Comparison of ENCODE assay signal across 17 cellular contexts in the genomic region with DNA sequence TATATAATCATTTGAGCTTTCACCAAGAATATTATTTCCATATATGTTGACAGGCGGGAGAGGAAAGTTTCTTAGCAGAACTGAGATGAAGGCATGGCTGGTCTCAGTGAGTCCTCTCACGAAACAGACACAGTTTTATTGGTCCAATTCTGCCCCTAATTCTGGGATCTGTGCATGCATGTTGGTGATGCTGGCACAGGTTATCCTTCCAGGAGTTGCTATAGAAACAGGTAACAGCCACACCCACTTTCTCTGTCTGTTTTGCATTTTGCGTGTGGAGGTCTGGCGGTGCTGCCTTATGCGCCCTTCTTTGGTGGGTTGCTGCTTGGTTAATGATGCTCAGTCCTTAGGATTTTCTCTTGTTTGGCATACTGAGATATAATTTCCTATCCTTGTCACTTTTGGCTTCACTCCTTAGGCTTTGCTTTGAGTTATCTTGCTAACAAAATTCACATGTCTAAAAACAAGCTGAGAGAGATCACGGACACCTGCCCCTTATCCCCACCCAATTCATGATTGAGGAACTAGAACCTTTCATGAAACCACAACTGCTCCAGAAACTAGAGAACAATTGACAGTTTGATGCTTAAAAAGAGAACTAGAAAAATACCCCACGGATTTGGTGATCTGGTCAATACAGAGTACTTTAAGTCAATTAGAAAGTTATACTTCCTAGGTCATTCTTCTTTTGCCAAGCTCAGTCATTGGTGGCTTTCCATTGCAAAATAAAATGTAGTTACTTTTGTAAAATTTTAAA.
DNase-seq lines count a peak whose midpoint lies in the region; ATAC-seq and TF ChIP-seq lines count a peak whose summit lies in the region.
"Had no signal": no experiment of that assay in that cellular context is flagged by ENCODE, and none has a peak within 500 bp of the region (broad histone marks: within the 10 kb centered on the region; RNA-seq: fewer than 3 reads in every experiment).

No MANE protein-coding gene starts in this region.

- H3K4me3 Mint-ChIP-seq in activated T-helper 17 cell treated with anti-CD3 and anti-CD28 coated beads, Interleukin-2, amount 50 U/mL, for 72 hours = no peak overlapping the region
- H3K4me3 Mint-ChIP-seq: activated CD8-positive, alpha-beta T cell treated with anti-CD3 and anti-CD28 coated beads, Interleukin-2, amount 10 ng/mL, durations not matched to agents 7 days and 5 days; activated naive CD4-positive, alpha-beta T cell treated with anti-CD3 and anti-CD28 coated beads for 36 hours had no signal

- no peaks in the 10 kb centered on the region for H3K36me3 Mint-ChIP-seq in activated T-helper 17 cell treated with anti-CD3 and anti-CD28 coated beads, Interleukin-2, amount 50 U/mL, for 72 hours (ENCODE audit: low read depth)

- H3K4me1 Mint-ChIP-seq in activated T-helper 17 cell treated with anti-CD3 and anti-CD28 coated beads, Interleukin-2, amount 50 U/mL, for 72 hours = no peaks in the 10 kb centered on the region

- ATAC-seq in GM19351 (IDR thresholded peaks at IDR 0.05; ENCODE audit: unreplicated experiment) = peak; percentile 84
- peak; percentile 64 for ATAC-seq in HG02798 (IDR thresholded peaks at IDR 0.05; ENCODE audit: poor library complexity, unreplicated experiment)
- ATAC-seq in HG03558 (IDR thresholded peaks at IDR 0.05; ENCODE audit: extremely low read depth, unreplicated experiment) = peak; percentile 74
- no peak for ATAC-seq in activated T-helper 17 cell treated with anti-CD3 and anti-CD28 coated beads, Interleukin-2, amount 50 U/mL, for 72 hours (replicated peaks)
- ATAC-seq in HG03196 (IDR thresholded peaks at IDR 0.05; ENCODE audit: unreplicated experiment) = no peak
- ATAC-seq: activated CD8-positive, alpha-beta T cell treated with anti-CD3 and anti-CD28 coated beads, Interleukin-2, amount 10 ng/mL, durations not matched to agents 7 days and 5 days had no signal

- no peak overlapping the region for H3K4me3 ChIP-seq in GM12865 (ENCODE audit: low read depth, low read length)
- H3K4me3 ChIP-seq: left ventricle myocardium inferior, vagina had no signal

- TF ChIP-seq CTCF in GM12865 (IDR thresholded peaks at IDR 0.05; ENCODE audit: insufficient read depth, low read depth, low read length, missing control alignments) = no peak

- no peaks in the 10 kb centered on the region for H3K27me3 Mint-ChIP-seq in activated T-helper 17 cell treated with anti-CD3 and anti-CD28 coated beads, Interleukin-2, amount 50 U/mL, for 72 hours

- H3K9me3 Mint-ChIP-seq in activated T-helper 17 cell treated with anti-CD3 and anti-CD28 coated beads, Interleukin-2, amount 50 U/mL, for 72 hours = no peaks in the 10 kb centered on the region

- H3K27ac Mint-ChIP-seq in activated T-helper 17 cell treated with anti-CD3 and anti-CD28 coated beads, Interleukin-2, amount 50 U/mL, for 72 hours = no peak overlapping the region
- H3K27ac Mint-ChIP-seq: activated CD8-positive, alpha-beta T cell treated with anti-CD3 and anti-CD28 coated beads, Interleukin-2, amount 10 ng/mL, durations not matched to agents 7 days and 5 days; activated naive CD4-positive, alpha-beta T cell treated with anti-CD3 and anti-CD28 coated beads for 36 hours had no signal

- DNase-seq in GM12865 (ENCODE audit: low read depth) (peak; percentile 18), pons (ENCODE audit: low spot score) (no peak), LoVo (ENCODE audit: low spot score) (no peak)
- DNase-seq: ACHN; activated CD8-positive, alpha-beta T cell treated with anti-CD3 and anti-CD28 coated beads, Interleukin-2, amount 10 ng/mL, durations not matched to agents 7 days and 5 days; activated naive CD4-positive, alpha-beta T cell treated with anti-CD3 and anti-CD28 coated beads for 36 hours; Caco-2; left ventricle myocardium inferior; NCI-H1092; NCI-H82; Right ventricle myocardium superior had no signal

Comparison
In these comparisons a context has a peak if more than half of its experiments do, and no peak if none do; other contexts are left out.
1. ATAC-seq: peak in GM19351 (single experiment), HG02798 (single experiment) and HG03558 (single experiment); none in activated T-helper 17 cell treated with anti-CD3 and anti-CD28 coated beads, Interleukin-2, amount 50 U/mL, for 72 hours (single experiment) and HG03196 (single experiment).